ENCODE assay signal across 1 cellular context in genomic region chr3:101722394-101723173, GRCh38.
TF ChIP-seq lines count a peak whose summit lies in the region.

No MANE protein-coding gene starts in this region.

TF ChIP-seq in GM12878, 131 proteins besides CTCF, POLR2A, EP300 and RAD21 (continues in another document):
- TF ChIP-seq CHD4 (IDR thresholded peaks at IDR 0.05) (peak; percentile 94; the same call in 1 of the 2 replicates), E2F8 (IDR thresholded peaks at IDR 0.05; ENCODE audit: low read depth, partially characterized antibody) (no peak), KLF5 (IDR thresholded peaks at IDR 0.05; ENCODE audit: partially characterized antibody) (no peak), ELK1 (IDR thresholded peaks at IDR 0.05; ENCODE audit: low read depth, low read length) (peak; percentile 51; the same call in 1 of the 2 replicates), BCL11A (IDR thresholded peaks at IDR 0.05; ENCODE audit: low read depth, low read length) (peak; percentile 41; the same call in 1 of the 2 replicates), SKIL (IDR thresholded peaks at IDR 0.05; ENCODE audit: low read depth, poor library complexity, severe bottlenecking) (peak; percentile 70), RCOR1 (conservative IDR thresholded peaks at IDR 0.05; ENCODE audit: low read depth, low read length) (0 out of 2 replicates have a peak, but pooled peaks have one; percentile 93), CHD2 (IDR thresholded peaks at IDR 0.05; ENCODE audit: borderline replicate concordance, low read depth, low read length) (peak; percentile 43; the same call in 1 of the 2 replicates), ATF7 (IDR thresholded peaks at IDR 0.05; ENCODE audit: low read depth) (no peak), SUZ12 (IDR thresholded peaks at IDR 0.05; ENCODE audit: unreplicated experiment) (no peak), REST (IDR thresholded peaks at IDR 0.05; ENCODE audit: low read depth, low read length) (no peak), ATF3 (IDR thresholded peaks at IDR 0.05; ENCODE audit: borderline replicate concordance, extremely low read depth, low read depth, low read length) (no peak), ZSCAN29 (IDR thresholded peaks at IDR 0.05) (no peak), ZNF687 (IDR thresholded peaks at IDR 0.05) (no peak), PAX5 (IDR thresholded peaks at IDR 0.05; ENCODE audit: borderline replicate concordance, low read depth, low read length) (peak; percentile 66; the same call in 1 of the 2 replicates), FOXM1 (IDR thresholded peaks at IDR 0.05; ENCODE audit: low read depth, low read length) (peak; percentile 30; the same call in 1 of the 2 replicates), RAD51 (IDR thresholded peaks at IDR 0.05) (peak; percentile 50; the same call in 1 of the 2 replicates), CREM (IDR thresholded peaks at IDR 0.05; ENCODE audit: low read depth) (peak; percentile 48; the same call in 1 of the 2 replicates), USF1 (IDR thresholded peaks at IDR 0.05; ENCODE audit: borderline replicate concordance, extremely low read length, insufficient read depth, low read depth, low read length) (no peak), TCF3 (IDR thresholded peaks at IDR 0.05; ENCODE audit: borderline replicate concordance, insufficient read depth, low read depth, low read length) (peak; percentile 82; the same call in 1 of the 2 replicates), ZBTB33 (IDR thresholded peaks at IDR 0.05) (no peak), ATF2 (IDR thresholded peaks at IDR 0.05; ENCODE audit: low read length) (peak; percentile 61; the same call in 1 of the 2 replicates), SMARCA5 (IDR thresholded peaks at IDR 0.05) (peak; percentile 99), RELB (IDR thresholded peaks at IDR 0.05; ENCODE audit: low read depth) (peak; percentile 68), SUPT20H (IDR thresholded peaks at IDR 0.05; ENCODE audit: borderline replicate concordance, control insufficient read depth, low read depth, low read length) (no peak), EED (IDR thresholded peaks at IDR 0.05; ENCODE audit: low read depth) (no peak), ZNF24 (IDR thresholded peaks at IDR 0.05) (peak; percentile 84), MTA3 (IDR thresholded peaks at IDR 0.05; ENCODE audit: borderline replicate concordance, low read length) (no peak; the same call in 1 of the 2 replicates), STAT3 (IDR thresholded peaks at IDR 0.05; ENCODE audit: low read depth, low read length) (peak; percentile 85; the same call in 1 of the 2 replicates), ZNF384 (IDR thresholded peaks at IDR 0.05; ENCODE audit: borderline replicate concordance, low read depth, low read length) (peak; percentile 35; the same call in 1 of the 2 replicates), NRF1 (conservative IDR thresholded peaks at IDR 0.05; ENCODE audit: low read depth, low read length) (no peak), BCL3 (IDR thresholded peaks at IDR 0.05; ENCODE audit: borderline replicate concordance, insufficient read depth, low read depth, low read length, poor library complexity, severe bottlenecking) (no peak)
